25 cellular contexts compared by ENCODE assay signal in the genomic region with DNA sequence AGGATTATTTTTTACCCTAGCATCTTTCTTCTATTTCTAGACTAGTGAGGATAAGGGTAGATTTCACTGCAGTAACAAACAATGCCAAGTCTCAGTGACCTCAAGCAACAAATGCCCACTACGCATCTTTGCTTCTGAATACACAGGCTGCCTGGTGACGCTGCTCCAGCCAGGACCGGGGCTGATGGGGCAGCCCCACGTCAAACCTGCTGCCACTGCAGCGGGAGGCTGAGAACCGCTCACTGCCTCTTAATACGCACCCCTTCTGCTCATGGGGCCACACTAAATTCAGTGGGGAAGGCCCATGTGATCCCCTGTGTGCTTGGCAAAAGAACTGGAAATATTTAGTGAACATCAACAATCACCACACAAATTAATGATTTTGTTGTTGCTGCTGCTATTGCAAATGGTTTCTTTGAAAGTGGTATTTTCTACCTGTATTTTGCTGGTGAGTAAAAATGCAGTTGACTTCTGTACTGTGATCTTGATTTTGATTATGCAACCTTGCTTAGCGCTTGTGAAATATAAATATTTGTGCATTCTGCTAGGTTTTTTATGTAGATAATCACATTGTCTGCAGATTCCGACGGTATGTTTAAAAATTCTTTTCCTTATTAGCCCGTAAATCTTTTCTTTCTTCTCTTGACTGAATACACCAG.
"Had no signal": no experiment of that assay in that cellular context is flagged by ENCODE, and none has a peak within 500 bp of the region (broad histone marks: within the 10 kb centered on the region; RNA-seq: fewer than 3 reads in every experiment).

No MANE protein-coding gene starts in this region.

- H3K36me3 ChIP-seq: colonic mucosa, esophagus squamous epithelium, gastrocnemius medialis, heart right ventricle, left ventricle myocardium inferior, lower lobe of right lung had no signal

- H3K27me3 ChIP-seq: colonic mucosa, gastrocnemius medialis had no signal

- H3K4me1 ChIP-seq: colonic mucosa, esophagus squamous epithelium, gastrocnemius medialis, heart right ventricle, left ventricle myocardium inferior, lower lobe of right lung had no signal

- FAIRE-seq: endometrium, islet of Langerhans, keratinocyte had no signal

- H3K9me3 ChIP-seq: colonic mucosa, esophagus squamous epithelium, gastrocnemius medialis, left ventricle myocardium inferior, lower lobe of right lung, mucosa of descending colon had no signal

- DNase-seq: colonic mucosa; cortex of kidney; effector CD8-positive, alpha-beta T cell; effector memory CD8-positive, alpha-beta T cell; endodermal cell; erythroblast; esophagus squamous epithelium; foreskin fibroblast; foreskin melanocyte; gastrocnemius medialis; glutamatergic neuron; head of caudate nucleus; heart right ventricle; hippocampal formation; left cardiac atrium; left ventricle myocardium inferior; lower lobe of right lung; mesenchymal stem cell; mucosa of descending colon; naive B cell had no signal

- H3K4me3 ChIP-seq: colonic mucosa, esophagus squamous epithelium, gastrocnemius medialis, heart right ventricle, left ventricle myocardium inferior, lower lobe of right lung, mucosa of descending colon had no signal

- H3K27ac ChIP-seq: colonic mucosa, epithelial cell of prostate, esophagus squamous epithelium, gastrocnemius medialis, heart right ventricle, left ventricle myocardium inferior, lower lobe of right lung had no signal

- ATAC-seq: effector memory CD8-positive, alpha-beta T cell; esophagus mucosa; gastrocnemius medialis; heart right ventricle; left cardiac atrium; lower lobe of right lung; mucosa of descending colon had no signal
